8 cellular contexts compared by ENCODE assay signal in the genomic region with DNA sequence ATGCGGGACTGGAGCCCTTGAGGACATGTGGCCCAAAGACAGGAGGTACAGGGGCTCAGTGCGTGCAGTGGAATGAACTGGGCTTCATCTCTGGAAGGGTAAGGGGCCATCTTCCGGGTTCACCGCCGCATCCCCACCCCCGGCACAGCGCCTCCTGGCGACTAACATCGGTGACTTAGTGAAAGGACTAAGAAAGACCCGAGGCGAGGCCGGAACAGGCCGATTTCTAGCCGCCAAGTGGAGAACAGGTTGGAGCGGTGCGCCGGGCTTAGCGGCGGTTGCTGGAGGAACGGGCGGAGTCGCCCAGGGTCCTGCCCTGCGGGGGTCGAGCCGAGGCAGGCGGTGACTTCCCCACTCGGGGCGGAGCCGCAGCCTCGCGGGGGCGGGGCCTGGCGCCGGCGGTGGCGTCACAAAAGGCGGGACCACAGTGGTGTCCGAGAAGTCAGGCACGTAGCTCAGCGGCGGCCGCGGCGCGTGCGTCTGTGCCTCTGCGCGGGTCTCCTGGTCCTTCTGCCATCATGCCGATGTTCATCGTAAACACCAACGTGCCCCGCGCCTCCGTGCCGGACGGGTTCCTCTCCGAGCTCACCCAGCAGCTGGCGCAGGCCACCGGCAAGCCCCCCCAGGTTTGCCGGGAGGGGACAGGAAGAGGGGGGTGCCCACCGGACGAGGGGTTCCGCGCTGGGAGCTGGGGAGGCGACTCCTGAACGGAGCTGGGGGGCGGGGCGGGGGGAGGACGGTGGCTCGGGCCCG.
DNase-seq lines count a peak whose midpoint lies in the region; ATAC-seq and FAIRE-seq lines count a peak whose summit lies in the region.

A gene (plus strand): TSS at position 427 of the 753 bp plus-strand sequence. CDS start 92 bp downstream, at position 519.

- peaks cover 43% of the 10 kb centered on the region for H3K4me1 ChIP-seq in BLaER1

- ATAC-seq in HG03442 (IDR thresholded peaks at IDR 0.05; ENCODE audit: unreplicated experiment): peak; percentile 71

- H3K4me3 ChIP-seq in BLaER1: peak within 1 kb of the TSS; percentile 85

- H3K27ac ChIP-seq in BLaER1 (peak within 1 kb of the TSS; percentile 91), cingulate gyrus (ENCODE audit: low read depth, low read length) (peak within 1 kb of the TSS; percentile 98)

- H3K36me3 ChIP-seq in BLaER1: peaks cover 38% of the 10 kb centered on the region

- FAIRE-seq in GM19239 (lab: Jason Lieb, UNC): peak; percentile 92

- H3K27me3 ChIP-seq in BLaER1: no peaks in the 10 kb centered on the region

- no peaks in the 10 kb centered on the region for H3K9me3 ChIP-seq in BLaER1

- H4K20me1 ChIP-seq in BLaER1: peaks cover 26% of the 10 kb centered on the region

- peak within 1 kb of the TSS; percentile 97 for H3K4me2 ChIP-seq in BLaER1

- peak within 1 kb of the TSS; percentile 90 for H3K9ac ChIP-seq in BLaER1

- peak; percentile 93 for DNase-seq in GM19239 (ENCODE audit: insufficient read length, low spot score)
- peak; percentile 76 for DNase-seq in NCI-H524 treated with DMSO at 0.1 percent for 48 hours (lab: John Stamatoyannopoulos, UW)
- peak; percentile 93 to 96 for DNase-seq in activated CD4-positive, alpha-beta T cell treated with anti-CD3 and anti-CD28 coated beads for 4 hours
- peak; percentile 97 for DNase-seq in kidney tubule cell (ENCODE audit: low spot score)
- peak; percentile 84 to 97 (median 95) for DNase-seq in stimulated activated CD4-positive, alpha-beta T cell treated with anti-CD3 and anti-CD28 coated beads, Interleukin-1b, Interleukin-23, amount 100 ng/mL, for 24 hours (ENCODE audit: low read depth in 4 of 4, low spot score in 1 of 4)

Comparison
In these comparisons a context has a peak if more than half of its experiments do, and no peak if none do; other contexts are left out.
1. Peak in every context shown above with its lines: DNase-seq, ATAC-seq, H3K4me3 ChIP-seq and H3K27ac ChIP-seq.